ENCODE assay signal across 1 cellular context in the genomic region with DNA sequence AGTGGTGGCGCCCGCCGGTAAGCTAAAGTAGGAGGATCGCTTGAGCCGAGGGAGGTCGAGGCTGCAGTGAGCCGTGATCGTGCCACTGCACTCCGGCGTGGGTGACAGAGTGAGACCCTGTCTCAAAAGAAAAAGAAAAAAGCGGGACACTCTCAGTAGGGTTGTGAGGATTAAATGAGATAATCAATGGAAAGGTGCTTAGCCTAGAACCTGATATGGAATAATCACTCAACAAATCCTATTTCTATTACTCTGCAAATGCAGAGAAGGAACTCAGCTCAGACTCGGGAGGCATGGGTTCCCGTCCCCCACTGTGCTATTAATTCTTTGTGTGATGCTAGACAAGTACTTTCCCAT.
TF ChIP-seq lines count a peak whose summit lies in the region.

No MANE protein-coding gene starts in this region.

TF ChIP-seq in WTC11, 78 proteins besides CTCF, POLR2A, EP300 and RAD21 (continued from another document):
- TF ChIP-seq, protein P1, sequence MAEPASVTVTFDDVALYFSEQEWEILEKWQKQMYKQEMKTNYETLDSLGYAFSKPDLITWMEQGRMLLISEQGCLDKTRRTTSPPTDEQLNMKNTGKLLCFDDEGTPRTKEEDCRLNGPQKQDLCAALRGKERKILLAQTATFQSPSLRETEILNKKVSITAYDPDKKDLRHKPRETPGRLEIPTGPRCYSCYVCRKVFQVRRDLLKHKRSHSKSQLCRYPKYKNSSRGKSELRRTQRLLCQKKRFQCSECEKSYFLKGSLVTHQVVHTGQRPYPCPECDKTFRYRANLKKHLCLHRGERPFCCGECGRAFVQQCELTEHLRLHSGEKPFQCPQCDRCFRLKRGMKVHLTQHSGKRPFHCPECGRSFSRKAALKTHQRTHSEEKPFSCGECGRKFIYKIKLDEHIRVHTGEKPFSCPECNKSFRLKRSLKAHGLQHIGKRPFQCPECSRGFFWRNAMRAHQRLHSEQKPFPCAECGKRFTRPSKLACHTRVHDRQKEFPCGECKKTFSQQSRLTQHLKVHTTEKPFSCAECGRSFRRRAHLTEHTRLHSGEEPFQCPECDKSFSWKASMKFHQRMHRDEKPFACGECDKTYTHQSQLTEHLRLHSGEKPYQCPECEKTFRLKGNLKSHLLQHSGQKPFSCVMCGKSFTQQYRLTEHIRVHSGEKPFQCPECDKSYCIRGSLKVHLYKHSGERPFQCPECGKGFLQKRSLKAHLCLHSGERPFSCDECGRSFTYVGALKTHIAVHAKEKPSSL (CRISPR knock-in tag; conservative IDR thresholded peaks at IDR 0.05): no peak
- no peak for TF ChIP-seq JUN (CRISPR knock-in tag; IDR thresholded peaks at IDR 0.05)
- TF ChIP-seq ZNF416 (CRISPR knock-in tag; IDR thresholded peaks at IDR 0.05): no peak
- no peak for TF ChIP-seq FOXJ3 (CRISPR knock-in tag; IDR thresholded peaks at IDR 0.05; ENCODE audit: borderline replicate concordance)
- TF ChIP-seq GRHL2 (CRISPR knock-in tag; IDR thresholded peaks at IDR 0.05; ENCODE audit: insufficient replicate concordance, severe bottlenecking): no peak
